ENCODE assay signal across 11 cellular contexts in genomic region chr5:10456583-10457562, GRCh38. TPM values are rescaled to one million over a fixed set of nuclear protein-coding genes. Genes with fewer than 3 reads are reported as not detected.
DNase-seq lines count a peak whose midpoint lies in the region; ATAC-seq and TF ChIP-seq lines count a peak whose summit lies in the region.
"Had no signal": no experiment of that assay in that cellular context is flagged by ENCODE, and none has a peak within 500 bp of the region (broad histone marks: within the 10 kb centered on the region; RNA-seq: fewer than 3 reads in every experiment).

No MANE protein-coding gene starts in this region.

- in situ Hi-C loops in gastrocnemius medialis (cut with MboI; ENCODE audit: low sequenced_read_pairs in 4 of 4) = loop anchor here in 1 of 4 donors (10.0 kb wide), 1 partner anchor 168 kb away; no protein-coding TSS in a partner anchor

- no peaks in the 10 kb centered on the region for H3K36me3 ChIP-seq in HCT116 (ENCODE audit: control insufficient read depth in 1 of 2, insufficient read depth in 2 of 2, low read length in 2 of 2)
- H3K36me3 ChIP-seq in gastrocnemius medialis = no peaks in the 10 kb centered on the region
- H3K36me3 ChIP-seq: adrenal gland had no signal

- no peaks in the 10 kb centered on the region for H3K9me3 ChIP-seq in HCT116 (ENCODE audit: control insufficient read depth in 1 of 2, insufficient read depth in 1 of 2, low read depth in 1 of 2, low read length in 2 of 2)
- no peaks in the 10 kb centered on the region for H3K9me3 ChIP-seq in gastrocnemius medialis
- H3K9me3 ChIP-seq: adrenal gland, Caco-2 had no signal

- ATAC-seq in HCT116 (no peak), gastrocnemius medialis (peak; percentile 34 to 54), HG03469 (IDR thresholded peaks at IDR 0.05; ENCODE audit: unreplicated experiment) (no peak)
- no peak for ATAC-seq in effector memory CD8-positive, alpha-beta T cell (replicated peaks)

- H3K4me3 ChIP-seq in HCT116 (replicated peaks in 1 of 2; ENCODE audit: low read depth in 1 of 2, low read length in 2 of 2) (no peak overlapping the region), epithelial cell of esophagus (ENCODE audit: low read length) (no peak overlapping the region), gastrocnemius medialis (no peak overlapping the region)
- H3K4me3 ChIP-seq: adrenal gland had no signal

- no peak overlapping the region for H3K4me3 Mint-ChIP-seq in effector memory CD8-positive, alpha-beta T cell

- no TSS peak for BruUV-seq in HCT116 (replicated peaks; lab: Mats Ljungman, UMichigan)

- intact Hi-C loops in HCT116 (cut with micrococcal nuclease) = no loop called here
- intact Hi-C loops in gastrocnemius medialis (cut with DNase I; ENCODE audit: low total_unique reads) = no loop called here

- POLR2A ChIA-PET in HCT116 (lab: Charles Lee) = no interaction called here

- DNase-seq in HCT116 (ENCODE audit: low read depth, low spot score) (no peak), SKM-1 (lab: John Stamatoyannopoulos, UW; ENCODE audit: unreplicated experiment) (peak; percentile 55), epithelial cell of esophagus (ENCODE audit: low read depth) (peak; percentile 64), gastrocnemius medialis (peak in 1 of 2 donors; percentile 29), HuH-7 (ENCODE audit: low spot score) (no peak), NCI-H2081 treated with DMSO at 0.1 percent for 48 hours (lab: John Stamatoyannopoulos, UW) (no peak)
- DNase-seq in effector memory CD8-positive, alpha-beta T cell = no peak
- DNase-seq: Caco-2 had no signal

- no peaks in the 10 kb centered on the region for H3K79me2 ChIP-seq in HCT116 (ENCODE audit: insufficient read depth, low read length)

- H3K36me3 Mint-ChIP-seq in effector memory CD8-positive, alpha-beta T cell (ENCODE audit: insufficient read depth) = peaks cover 3% of the 10 kb centered on the region

- H2AFZ ChIP-seq in HCT116 (ENCODE audit: low read depth, low read length, poor library complexity, severe bottlenecking) = no peak overlapping the region

- H3K27me3 ChIP-seq in HCT116 (ENCODE audit: insufficient read depth, low read length) (no peaks in the 10 kb centered on the region), gastrocnemius medialis (no peaks in the 10 kb centered on the region)
- H3K27me3 ChIP-seq: adrenal gland had no signal

- H3K27ac Mint-ChIP-seq in effector memory CD8-positive, alpha-beta T cell = no peak overlapping the region

- no peak overlapping the region for H3K9ac ChIP-seq in HCT116 (ENCODE audit: low read length)
- H3K9ac ChIP-seq: KMS-11 had no signal

- H4K20me1 ChIP-seq in HCT116 (ENCODE audit: insufficient read depth) = no peaks in the 10 kb centered on the region

- no peaks in the 10 kb centered on the region for H3K27me3 Mint-ChIP-seq in effector memory CD8-positive, alpha-beta T cell

- no peaks in the 10 kb centered on the region for H3K9me3 Mint-ChIP-seq in effector memory CD8-positive, alpha-beta T cell

- H3K27ac ChIP-seq in HCT116 (ENCODE audit: low read depth, low read length) (no peak overlapping the region), gastrocnemius medialis (no peak overlapping the region)
- H3K27ac ChIP-seq: KMS-11 had no signal

- peaks cover 4 to 5% of the 10 kb centered on the region in 2 donors for H3K4me1 Mint-ChIP-seq in effector memory CD8-positive, alpha-beta T cell (ENCODE audit: low read depth in 2 of 2)

- TF ChIP-seq RAD21 in HCT116 (IDR thresholded peaks at IDR 0.05; ENCODE audit: low read depth) = peak; percentile 5; the same call in 1 of the 2 replicates

- H3K4me1 ChIP-seq in HCT116 (ENCODE audit: control insufficient read depth in 1 of 2, insufficient read depth in 2 of 2, low read length in 2 of 2) (peaks cover 12 to 32% of the 10 kb centered on the region in 2 experiments), gastrocnemius medialis (peaks cover 0 to 3% of the 10 kb centered on the region in 2 donors)
- H3K4me1 ChIP-seq: adrenal gland had no signal

- CTCF ChIA-PET in HCT116 (lab: Charles Lee) = interaction anchor here (7.7 kb wide), 1 partner anchor 170 kb away, joined by 94 read pairs; no protein-coding TSS in a partner anchor

- TF ChIP-seq CTCF in HCT116 (IDR thresholded peaks at IDR 0.05 in 2 of 3, conservative IDR thresholded peaks at IDR 0.05 in 1 of 3; ENCODE audit: borderline replicate concordance in 1 of 3, insufficient read depth in 1 of 3, low read depth in 2 of 3, low read length in 2 of 3) = no peak
- no peak for TF ChIP-seq CTCF in epithelial cell of esophagus (IDR thresholded peaks at IDR 0.05; ENCODE audit: insufficient read depth, low read depth, low read length, missing control alignments)
- TF ChIP-seq CTCF in gastrocnemius medialis (IDR thresholded peaks at IDR 0.05 in 4 of 5, conservative IDR thresholded peaks at IDR 0.05 in 1 of 5) = no peak

- TF ChIP-seq POLR2A in HCT116 (IDR thresholded peaks at IDR 0.05; ENCODE audit: borderline replicate concordance, extremely low read depth, insufficient read depth, insufficient read length) (no peak), gastrocnemius medialis (IDR thresholded peaks at IDR 0.05) (no peak)

- RAD21 ChIA-PET in HCT116 (lab: Charles Lee; ENCODE audit: low non-redundant PET in 1 of 2, low total read pairs in 2 of 2, uncharacterized antibody in 2 of 2, unreplicated experiment in 2 of 2) = no interaction called here

- no peak overlapping the region for H3K4me2 ChIP-seq in HCT116 (ENCODE audit: low read length)
- H3K4me2 ChIP-seq: KMS-11 had no signal

- no peaks in the 10 kb centered on the region for H3K9me2 ChIP-seq in HCT116 (ENCODE audit: insufficient read depth)

TF ChIP-seq in HCT116, 20 proteins besides CTCF, POLR2A, EP300 and RAD21:
- TF ChIP-seq ZNF274 (IDR thresholded peaks at IDR 0.05; ENCODE audit: low read depth, low read length) (no peak), EZH2phosphoT487 (IDR thresholded peaks at IDR 0.05; ENCODE audit: borderline replicate concordance) (no peak), ZFX (IDR thresholded peaks at IDR 0.05) (no peak), REST (IDR thresholded peaks at IDR 0.05; ENCODE audit: low read depth) (no peak), SIN3A (IDR thresholded peaks at IDR 0.05; ENCODE audit: low read depth) (no peak), FOSL1 (IDR thresholded peaks at IDR 0.05; ENCODE audit: low read depth) (no peak), EZH2 (IDR thresholded peaks at IDR 0.05) (no peak), CEBPB (IDR thresholded peaks at IDR 0.05; ENCODE audit: low read depth) (no peak), YY1 (IDR thresholded peaks at IDR 0.05; ENCODE audit: extremely low read depth, insufficient replicate concordance, low read depth, low read length) (no peak), EGR1 (IDR thresholded peaks at IDR 0.05; ENCODE audit: low read depth) (no peak)

RNA-seq across cellular contexts. Expression of gene ROPN1L, which starts 15.2 kb away (rescaled TPM):
- 0.66 TPM for total RNA-seq in HCT116 (2021; ENCODE audit: unreplicated experiment)
- 0.38 and 0.75 TPM in 2 replicates for polyA plus RNA-seq in HCT116 (2012)
- total RNA-seq in gastrocnemius medialis = under 1 TPM in 1 of 4 donors, not detected in 3; 0.46 TPM

Comparison
In these comparisons a context has a peak if more than half of its experiments do, and no peak if none do; other contexts are left out.
1. ATAC-seq: peak in gastrocnemius medialis (2 of 2); none in HCT116 (single experiment), HG03469 (single experiment) and effector memory CD8-positive, alpha-beta T cell (single experiment).
2. DNase-seq: peak in SKM-1 (single experiment) and epithelial cell of esophagus (single experiment); none in HCT116 (single experiment), HuH-7 (single experiment), NCI-H2081 treated with DMSO at 0.1 percent for 48 hours (single experiment) and effector memory CD8-positive, alpha-beta T cell (0 of 3).